Comparison of ENCODE assay signal across 8 cellular contexts in the genomic region with DNA sequence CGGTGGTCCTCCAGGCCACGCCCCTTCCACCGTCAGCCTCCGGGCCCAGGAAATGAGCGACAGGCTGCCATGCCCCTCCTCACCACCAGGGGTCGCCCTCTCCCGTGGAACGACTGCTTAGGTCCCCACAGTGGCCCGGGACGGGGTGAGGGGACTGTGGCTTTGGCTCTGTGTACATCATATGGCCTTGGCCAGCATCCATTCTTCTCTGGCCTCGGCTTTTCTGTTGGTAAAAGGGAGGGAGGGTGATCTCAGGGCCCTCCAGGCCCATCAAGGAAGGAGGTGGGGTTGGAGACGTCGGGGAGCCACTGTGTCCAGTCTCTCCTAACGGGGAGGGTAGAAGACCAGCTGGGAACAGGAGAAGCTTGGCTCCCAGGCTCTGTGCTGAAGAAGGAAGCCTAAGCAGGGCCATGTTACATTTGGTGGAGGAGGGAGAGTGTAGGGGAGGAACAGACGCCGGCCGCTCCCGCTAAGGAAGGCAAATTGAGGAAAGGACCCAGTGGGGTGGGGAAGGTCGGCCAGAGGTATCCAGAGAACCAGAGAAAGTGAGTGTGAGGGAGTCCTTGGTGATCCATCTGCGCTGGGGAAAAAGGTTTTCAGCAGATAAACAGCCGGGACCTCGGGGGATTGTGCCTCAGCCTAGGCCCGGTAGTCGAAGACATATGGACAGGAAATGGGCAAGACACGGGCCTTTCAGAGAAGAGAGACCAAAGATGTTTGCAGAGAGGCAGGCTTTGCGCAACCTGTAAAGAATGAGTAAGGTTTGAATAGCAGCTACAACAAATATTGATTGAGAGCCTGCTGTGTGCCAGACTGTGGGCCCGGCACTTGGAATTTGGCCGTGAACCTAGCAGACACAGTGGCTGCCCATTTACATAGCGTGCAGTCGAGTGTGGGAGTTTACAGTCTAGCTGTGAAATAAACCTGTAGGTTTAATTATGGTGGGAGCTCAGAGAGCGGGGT. TPM values are rescaled to one million over a fixed set of nuclear protein-coding genes. Genes with fewer than 3 reads are reported as not detected.
DNase-seq lines count a peak whose midpoint lies in the region; ATAC-seq and TF ChIP-seq lines count a peak whose summit lies in the region.

No MANE protein-coding gene starts in this region.

- H3K27ac ChIP-seq in lower lobe of right lung, result peak overlapping the region; percentile 94

- H3K36me3 ChIP-seq in lower lobe of right lung, result no peaks in the 10 kb centered on the region

- intact Hi-C loops in lower lobe of right lung (cut with DNase I), result loop anchor here (5.0 kb wide), 1 partner anchor 131 kb away; no protein-coding TSS in a partner anchor

- H3K4me3 ChIP-seq in lower lobe of right lung, result peak overlapping the region; percentile 12

- ATAC-seq in HG03442 (IDR thresholded peaks at IDR 0.05; ENCODE audit: unreplicated experiment) (peak; percentile 53), lower lobe of right lung (peak; percentile 84 to 94)

- peak; percentile 32 for TF ChIP-seq POLR2A in GM19099 (IDR thresholded peaks at IDR 0.05; ENCODE audit: extremely low read depth, insufficient read length, low read depth)

- no peaks in the 10 kb centered on the region for H3K27me3 ChIP-seq in lower lobe of right lung (ENCODE audit: low read depth)

- peak; percentile 100 for TF ChIP-seq CTCF in lower lobe of right lung (IDR thresholded peaks at IDR 0.05)

- no peaks in the 10 kb centered on the region for H3K9me3 ChIP-seq in lower lobe of right lung

- DNase-seq in Ammon's horn (ENCODE audit: low spot score) (peak; percentile 94), NCI-H510A treated with DMSO at 0.1 percent for 48 hours (lab: John Stamatoyannopoulos, UW) (peak; percentile 76), dermis blood vessel endothelial cell (peak; percentile 85), lower lobe of right lung (peak; percentile 95)
- peak; percentile 87 to 91 for DNase-seq in activated CD4-positive, alpha-beta T cell treated with anti-CD3 and anti-CD28 coated beads, Interleukin-2, amount 50 U/mL, for 4 hours
- peak; percentile 84 to 93 (median 90) for DNase-seq in stimulated activated CD4-positive, alpha-beta T cell treated with anti-CD3 and anti-CD28 coated beads, TNF-alpha, amount 100 ng/mL, for 48 hours (ENCODE audit: low read depth in 3 of 3)

- peaks cover 30% of the 10 kb centered on the region for H3K4me1 ChIP-seq in lower lobe of right lung

RNA-seq across cellular contexts. Expression of a gene that starts 2.5 kb away (rescaled TPM):
- not detected in 2 replicates for total RNA-seq in dermis blood vessel endothelial cell
- total RNA-seq in lower lobe of right lung, result 0.97 TPM

RNA-seq across cellular contexts. Expression of a gene that starts 10.9 kb away (rescaled TPM):
- total RNA-seq in dermis blood vessel endothelial cell (46.1 and 56.3 TPM in 2 replicates), lower lobe of right lung (555 TPM)

Comparison
In these comparisons a context has a peak if more than half of its experiments do, and no peak if none do; other contexts are left out.
1. Peak in every context shown above with its lines: DNase-seq, ATAC-seq, H3K4me3 ChIP-seq and H3K27ac ChIP-seq.